23 cellular contexts compared by ENCODE assay signal in genomic region chr4:165542476-165542875, GRCh38.
"Had no signal": no experiment of that assay in that cellular context is flagged by ENCODE, and none has a peak within 500 bp of the region (broad histone marks: within the 10 kb centered on the region; RNA-seq: fewer than 3 reads in every experiment).

No MANE protein-coding gene starts in this region.

- H3K9me3 ChIP-seq: SJSA1 had no signal

- H3K27ac ChIP-seq: brain microvascular endothelial cell, cardiac muscle cell, coronary artery, SJSA1 had no signal

- H3K4me3 ChIP-seq: cardiac muscle cell, coronary artery, SJSA1 had no signal

- DNase-seq: activated B cell treated with CpG ODN at 0.5 μM for 24 hours; activated CD4-positive, alpha-beta T cell treated with anti-CD3 and anti-CD28 coated beads for 1 hour; activated CD8-positive, alpha-beta memory T cell treated with anti-CD3 and anti-CD28 coated beads for 24 hours; activated effector memory CD4-positive, alpha-beta T cell treated with anti-CD3 and anti-CD28 coated beads, Interleukin-2, amount 50 U/mL, for 16 hours; activated naive CD4-positive, alpha-beta T cell treated with anti-CD3 and anti-CD28 coated beads for 36 hours; activated T-cell treated with anti-CD3 and anti-CD28 coated beads, Interleukin-2, amount 50 U/mL, for 4 hours; brain microvascular endothelial cell; NCI-H1105 treated with DMSO at 0.1 percent for 48 hours; NCI-H146; NCI-H187 treated with DMSO at 0.1 percent for 48 hours; NCI-H345; NCI-H774; PC-3; SHP77; T-helper 17 cell; T-helper 9 cell had no signal

- H3K27ac Mint-ChIP-seq: activated B cell treated with CpG ODN at 0.5 μM for 24 hours; activated CD4-positive, alpha-beta memory T cell treated with anti-CD3 and anti-CD28 coated beads for 36 hours; activated CD4-positive, alpha-beta T cell treated with anti-CD3 and anti-CD28 coated beads, Interleukin-2, amount 10 ng/mL, durations not matched to agents 24 days and 14 days; activated naive CD4-positive, alpha-beta T cell treated with anti-CD3 and anti-CD28 coated beads for 36 hours; activated naive CD8-positive, alpha-beta T cell; T-helper 17 cell had no signal

- H3K36me3 Mint-ChIP-seq: activated CD4-positive, alpha-beta memory T cell treated with anti-CD3 and anti-CD28 coated beads for 36 hours; activated naive CD8-positive, alpha-beta T cell had no signal

- H3K27me3 ChIP-seq: brain microvascular endothelial cell, cardiac muscle cell, SJSA1 had no signal

- H3K4me3 Mint-ChIP-seq: activated B cell treated with CpG ODN at 0.5 μM for 24 hours; activated CD4-positive, alpha-beta memory T cell treated with anti-CD3 and anti-CD28 coated beads for 36 hours; activated CD4-positive, alpha-beta T cell treated with anti-CD3 and anti-CD28 coated beads, Interleukin-2, amount 10 ng/mL, durations not matched to agents 24 days and 14 days; activated naive CD4-positive, alpha-beta T cell treated with anti-CD3 and anti-CD28 coated beads for 36 hours; activated naive CD8-positive, alpha-beta T cell; activated T-cell treated with anti-CD3 and anti-CD28 coated beads, Interleukin-2, amount 50 U/mL, for 4 hours; T-helper 17 cell had no signal

- FAIRE-seq: RCC 7860 had no signal

- H3K9me3 Mint-ChIP-seq: activated B cell treated with CpG ODN at 0.5 μM for 24 hours; activated CD4-positive, alpha-beta memory T cell treated with anti-CD3 and anti-CD28 coated beads for 36 hours; activated CD4-positive, alpha-beta T cell treated with anti-CD3 and anti-CD28 coated beads, Interleukin-2, amount 10 ng/mL, durations not matched to agents 24 days and 14 days; activated naive CD4-positive, alpha-beta T cell treated with anti-CD3 and anti-CD28 coated beads for 36 hours; activated T-cell treated with anti-CD3 and anti-CD28 coated beads, Interleukin-2, amount 50 U/mL, for 4 hours had no signal

- H3K36me3 ChIP-seq: brain microvascular endothelial cell, cardiac muscle cell, SJSA1 had no signal

- H3K4me1 ChIP-seq: SJSA1 had no signal

- ATAC-seq: activated T-cell treated with anti-CD3 and anti-CD28 coated beads, Interleukin-2, amount 50 U/mL, for 4 hours; PC-3; T-helper 17 cell had no signal

- H3K4me1 Mint-ChIP-seq: activated CD4-positive, alpha-beta T cell treated with anti-CD3 and anti-CD28 coated beads, Interleukin-2, amount 10 ng/mL, durations not matched to agents 24 days and 14 days had no signal

- H3K27me3 Mint-ChIP-seq: activated CD4-positive, alpha-beta T cell treated with anti-CD3 and anti-CD28 coated beads, Interleukin-2, amount 10 ng/mL, durations not matched to agents 24 days and 14 days had no signal
